In the genomic region with DNA sequence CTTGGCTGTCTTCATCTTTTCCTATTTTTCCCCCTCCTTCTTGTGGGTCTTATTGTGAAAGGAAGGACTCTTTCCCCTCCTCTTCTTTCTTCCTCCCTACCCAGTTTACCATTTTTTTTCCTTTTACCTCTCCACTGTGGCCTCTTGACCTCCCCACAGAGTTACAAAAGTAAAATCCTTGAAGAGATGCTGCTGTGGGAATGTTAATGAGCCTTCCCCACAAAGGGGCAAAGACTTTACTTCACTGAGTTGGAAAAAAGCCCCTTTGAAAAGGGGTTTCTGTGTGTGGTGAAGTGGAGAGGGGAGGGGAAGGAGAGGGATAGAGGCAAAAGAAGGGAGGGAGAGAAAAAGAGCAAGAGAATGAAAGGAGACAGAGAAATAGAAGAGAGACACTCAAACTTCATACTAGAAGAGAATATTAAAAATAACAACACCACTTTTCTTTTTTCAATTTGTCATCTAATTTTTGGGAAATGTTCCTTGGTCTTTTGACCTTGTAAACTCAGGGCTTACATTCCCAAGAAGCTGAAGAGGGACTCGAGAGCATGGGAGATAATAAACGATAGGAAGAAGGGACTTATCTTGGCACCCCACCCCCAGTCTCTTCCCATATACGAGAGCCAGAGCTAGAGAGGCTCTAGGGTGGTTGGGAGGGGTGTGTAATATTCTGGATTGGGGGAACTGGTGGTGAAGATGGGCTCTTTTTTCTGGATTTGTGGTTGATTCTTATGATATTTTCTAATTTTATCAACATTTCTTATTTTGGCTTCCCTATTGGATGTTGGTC, we compare ENCODE assay signal across 1 cellular context.
TF ChIP-seq lines count a peak whose summit lies in the region.

No MANE protein-coding gene starts in this region.

TF ChIP-seq in GM23338, 12 proteins besides CTCF, POLR2A, EP300 and RAD21 (continued from another document):
- TF ChIP-seq, protein P1, sequence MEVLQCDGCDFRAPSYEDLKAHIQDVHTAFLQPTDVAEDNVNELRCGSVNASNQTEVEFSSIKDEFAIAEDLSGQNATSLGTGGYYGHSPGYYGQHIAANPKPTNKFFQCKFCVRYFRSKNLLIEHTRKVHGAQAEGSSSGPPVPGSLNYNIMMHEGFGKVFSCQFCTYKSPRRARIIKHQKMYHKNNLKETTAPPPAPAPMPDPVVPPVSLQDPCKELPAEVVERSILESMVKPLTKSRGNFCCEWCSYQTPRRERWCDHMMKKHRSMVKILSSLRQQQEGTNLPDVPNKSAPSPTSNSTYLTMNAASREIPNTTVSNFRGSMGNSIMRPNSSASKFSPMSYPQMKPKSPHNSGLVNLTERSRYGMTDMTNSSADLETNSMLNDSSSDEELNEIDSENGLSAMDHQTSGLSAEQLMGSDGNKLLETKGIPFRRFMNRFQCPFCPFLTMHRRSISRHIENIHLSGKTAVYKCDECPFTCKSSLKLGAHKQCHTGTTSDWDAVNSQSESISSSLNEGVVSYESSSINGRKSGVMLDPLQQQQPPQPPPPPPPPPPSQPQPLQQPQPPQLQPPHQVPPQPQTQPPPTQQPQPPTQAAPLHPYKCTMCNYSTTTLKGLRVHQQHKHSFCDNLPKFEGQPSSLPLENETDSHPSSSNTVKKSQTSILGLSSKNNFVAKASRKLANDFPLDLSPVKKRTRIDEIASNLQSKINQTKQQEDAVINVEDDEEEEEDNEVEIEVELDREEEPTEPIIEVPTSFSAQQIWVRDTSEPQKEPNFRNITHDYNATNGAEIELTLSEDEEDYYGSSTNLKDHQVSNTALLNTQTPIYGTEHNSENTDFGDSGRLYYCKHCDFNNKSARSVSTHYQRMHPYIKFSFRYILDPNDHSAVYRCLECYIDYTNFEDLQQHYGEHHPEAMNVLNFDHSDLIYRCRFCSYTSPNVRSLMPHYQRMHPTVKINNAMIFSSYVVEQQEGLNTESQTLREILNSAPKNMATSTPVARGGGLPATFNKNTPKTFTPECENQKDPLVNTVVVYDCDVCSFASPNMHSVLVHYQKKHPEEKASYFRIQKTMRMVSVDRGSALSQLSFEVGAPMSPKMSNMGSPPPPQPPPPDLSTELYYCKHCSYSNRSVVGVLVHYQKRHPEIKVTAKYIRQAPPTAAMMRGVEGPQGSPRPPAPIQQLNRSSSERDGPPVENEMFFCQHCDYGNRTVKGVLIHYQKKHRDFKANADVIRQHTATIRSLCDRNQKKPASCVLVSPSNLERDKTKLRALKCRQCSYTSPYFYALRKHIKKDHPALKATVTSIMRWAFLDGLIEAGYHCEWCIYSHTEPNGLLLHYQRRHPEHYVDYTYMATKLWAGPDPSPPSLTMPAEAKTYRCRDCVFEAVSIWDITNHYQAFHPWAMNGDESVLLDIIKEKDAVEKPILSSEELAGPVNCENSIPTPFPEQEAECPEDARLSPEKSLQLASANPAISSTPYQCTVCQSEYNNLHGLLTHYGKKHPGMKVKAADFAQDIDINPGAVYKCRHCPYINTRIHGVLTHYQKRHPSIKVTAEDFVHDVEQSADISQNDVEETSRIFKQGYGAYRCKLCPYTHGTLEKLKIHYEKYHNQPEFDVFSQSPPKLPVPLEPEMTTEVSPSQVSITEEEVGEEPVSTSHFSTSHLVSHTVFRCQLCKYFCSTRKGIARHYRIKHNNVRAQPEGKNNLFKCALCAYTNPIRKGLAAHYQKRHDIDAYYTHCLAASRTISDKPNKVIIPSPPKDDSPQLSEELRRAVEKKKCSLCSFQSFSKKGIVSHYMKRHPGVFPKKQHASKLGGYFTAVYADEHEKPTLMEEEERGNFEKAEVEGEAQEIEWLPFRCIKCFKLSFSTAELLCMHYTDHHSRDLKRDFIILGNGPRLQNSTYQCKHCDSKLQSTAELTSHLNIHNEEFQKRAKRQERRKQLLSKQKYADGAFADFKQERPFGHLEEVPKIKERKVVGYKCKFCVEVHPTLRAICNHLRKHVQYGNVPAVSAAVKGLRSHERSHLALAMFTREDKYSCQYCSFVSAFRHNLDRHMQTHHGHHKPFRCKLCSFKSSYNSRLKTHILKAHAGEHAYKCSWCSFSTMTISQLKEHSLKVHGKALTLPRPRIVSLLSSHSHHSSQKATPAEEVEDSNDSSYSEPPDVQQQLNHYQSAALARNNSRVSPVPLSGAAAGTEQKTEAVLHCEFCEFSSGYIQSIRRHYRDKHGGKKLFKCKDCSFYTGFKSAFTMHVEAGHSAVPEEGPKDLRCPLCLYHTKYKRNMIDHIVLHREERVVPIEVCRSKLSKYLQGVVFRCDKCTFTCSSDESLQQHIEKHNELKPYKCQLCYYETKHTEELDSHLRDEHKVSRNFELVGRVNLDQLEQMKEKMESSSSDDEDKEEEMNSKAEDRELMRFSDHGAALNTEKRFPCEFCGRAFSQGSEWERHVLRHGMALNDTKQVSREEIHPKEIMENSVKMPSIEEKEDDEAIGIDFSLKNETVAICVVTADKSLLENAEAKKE (CRISPR knock-in tag; IDR thresholded peaks at IDR 0.05), result no peak
TF ChIP-seq in GM23338: peak in this region for 0.
